40 cellular contexts compared by ENCODE assay signal in genomic region chr11:24293964-24294363, GRCh38.
"Had no signal": no experiment of that assay in that cellular context is flagged by ENCODE, and none has a peak within 500 bp of the region (broad histone marks: within the 10 kb centered on the region; RNA-seq: fewer than 3 reads in every experiment).

No MANE protein-coding gene starts in this region.

- FAIRE-seq: astrocyte, bronchial epithelial cell had no signal

- H3K9me3 ChIP-seq: adrenal gland, ascending aorta, breast epithelium had no signal

- H3K4me3 Mint-ChIP-seq: activated naive CD4-positive, alpha-beta T cell treated with anti-CD3 and anti-CD28 coated beads for 36 hours; activated naive CD4-positive, alpha-beta T cell treated with anti-CD3 and anti-CD28 coated beads, Interleukin-2, amount 10 ng/mL, durations not matched to agents 7 days and 5 days; activated naive CD4-positive, alpha-beta T cell treated with anti-CD3 and anti-CD28 coated beads, Interleukin-2, amount 50 U/mL, for 24 hours; activated naive CD8-positive, alpha-beta T cell; activated naive CD8-positive, alpha-beta T cell treated with anti-CD3 and anti-CD28 coated beads for 36 hours; activated naive CD8-positive, alpha-beta T cell treated with anti-CD3 and anti-CD28 coated beads, Interleukin-2, amount 10 ng/mL, durations not matched to agents 7 days and 5 days; activated naive CD8-positive, alpha-beta T cell treated with anti-CD3 and anti-CD28 coated beads, Interleukin-2, amount 50 U/mL, for 24 hours; activated T-cell treated with anti-CD3 and anti-CD28 coated beads, Interleukin-2, amount 50 U/mL, for 24 hours; activated T-cell treated with anti-CD3 and anti-CD28 coated beads, Interleukin-2, amount 50 U/mL, for 4 hours; activated T-cell treated with anti-CD3 and anti-CD28 coated beads, Interleukin-2, amount 50 U/mL, for 72 hours; activated T-helper 1 cell treated with anti-CD3 and anti-CD28 coated beads, Interleukin-12 subunit alpha, Interleukin-12 subunit beta, Interleukin-2, Interleukin-4 antibody, amounts not matched to agents 30 ng/mL and 10 ng/mL and 1 ng/mL, durations not matched to agents 14 hours and 24 hours and 36 hours; activated T-helper 17 cell treated with anti-CD3 and anti-CD28 coated beads, Interleukin-2, amount 50 U/mL, for 72 hours; brain; central memory CD8-positive, alpha-beta T cell had no signal

- H3K27me3 Mint-ChIP-seq: activated naive CD4-positive, alpha-beta T cell treated with anti-CD3 and anti-CD28 coated beads, Interleukin-2, amount 10 ng/mL, durations not matched to agents 7 days and 5 days; activated naive CD4-positive, alpha-beta T cell treated with anti-CD3 and anti-CD28 coated beads, Interleukin-2, amount 50 U/mL, for 24 hours; activated naive CD8-positive, alpha-beta T cell; activated naive CD8-positive, alpha-beta T cell treated with anti-CD3 and anti-CD28 coated beads for 36 hours; activated naive CD8-positive, alpha-beta T cell treated with anti-CD3 and anti-CD28 coated beads, Interleukin-2, amount 10 ng/mL, durations not matched to agents 7 days and 5 days; activated naive CD8-positive, alpha-beta T cell treated with anti-CD3 and anti-CD28 coated beads, Interleukin-2, amount 50 U/mL, for 24 hours; activated T-cell treated with anti-CD3 and anti-CD28 coated beads, Interleukin-2, amount 50 U/mL, for 24 hours; activated T-helper 17 cell treated with anti-CD3 and anti-CD28 coated beads, Interleukin-2, amount 50 U/mL, for 72 hours; brain; central memory CD8-positive, alpha-beta T cell had no signal

- H3K4me1 Mint-ChIP-seq: activated naive CD4-positive, alpha-beta T cell treated with anti-CD3 and anti-CD28 coated beads, Interleukin-2, amount 10 ng/mL, durations not matched to agents 7 days and 5 days; activated naive CD4-positive, alpha-beta T cell treated with anti-CD3 and anti-CD28 coated beads, Interleukin-2, amount 50 U/mL, for 24 hours; activated naive CD8-positive, alpha-beta T cell treated with anti-CD3 and anti-CD28 coated beads for 36 hours; activated naive CD8-positive, alpha-beta T cell treated with anti-CD3 and anti-CD28 coated beads, Interleukin-2, amount 10 ng/mL, durations not matched to agents 7 days and 5 days; activated naive CD8-positive, alpha-beta T cell treated with anti-CD3 and anti-CD28 coated beads, Interleukin-2, amount 50 U/mL, for 24 hours; activated T-helper 17 cell treated with anti-CD3 and anti-CD28 coated beads, Interleukin-2, amount 50 U/mL, for 72 hours; central memory CD8-positive, alpha-beta T cell had no signal

- DNase-seq: activated effector memory CD4-positive, alpha-beta T cell treated with anti-CD3 and anti-CD28 coated beads, Interleukin-2, amount 50 U/mL, for 16 hours; activated effector memory CD4-positive, alpha-beta T cell treated with Interleukin-2 at 50 U/mL for 16 hours; activated gamma-delta T cell; activated gamma-delta T cell treated with Interleukin-2 at 50 U/mL for 16 hours; activated naive CD4-positive, alpha-beta T cell; activated naive CD4-positive, alpha-beta T cell treated with anti-CD3 and anti-CD28 coated beads for 36 hours; activated naive CD4-positive, alpha-beta T cell treated with anti-CD3 and anti-CD28 coated beads, Interleukin-2, amount 10 ng/mL, durations not matched to agents 7 days and 5 days; activated naive CD4-positive, alpha-beta T cell treated with anti-CD3 and anti-CD28 coated beads, Interleukin-2, amount 50 U/mL, for 16 hours; activated naive CD4-positive, alpha-beta T cell treated with Interleukin-2 at 50 U/mL for 16 hours; activated naive CD8-positive, alpha-beta T cell treated with anti-CD3 and anti-CD28 coated beads for 36 hours; activated naive CD8-positive, alpha-beta T cell treated with anti-CD3 and anti-CD28 coated beads, Interleukin-2, amount 10 ng/mL, durations not matched to agents 7 days and 5 days; activated naive CD8-positive, alpha-beta T cell treated with anti-CD3 and anti-CD28 coated beads, Interleukin-2, amount 50 U/mL, for 24 hours; activated T-cell treated with anti-CD3 and anti-CD28 coated beads, Interleukin-2, amount 50 U/mL, for 1 hour; activated T-cell treated with anti-CD3 and anti-CD28 coated beads, Interleukin-2, amount 50 U/mL, for 24 hours; activated T-cell treated with anti-CD3 and anti-CD28 coated beads, Interleukin-2, amount 50 U/mL, for 4 hours; activated T-cell treated with anti-CD3 and anti-CD28 coated beads, Interleukin-2, amount 50 U/mL, for 48 hours; activated T-cell treated with anti-CD3 and anti-CD28 coated beads, Interleukin-2, amount 50 U/mL, for 72 hours; adrenal gland; amniotic stem cell; amygdala; anterior cingulate cortex; aorta; body of pancreas; brain microvascular endothelial cell; caudate nucleus; central memory CD4-positive, alpha-beta T cell; cerebellar nuclear complex had no signal

- H3K27me3 ChIP-seq: adrenal gland, ascending aorta, body of pancreas, brain microvascular endothelial cell, breast epithelium, cardiac muscle cell had no signal

- H3K27ac ChIP-seq: adrenal gland, ascending aorta, body of pancreas, brain microvascular endothelial cell, breast epithelium, cardiac muscle cell had no signal

- H3K36me3 Mint-ChIP-seq: activated naive CD4-positive, alpha-beta T cell treated with anti-CD3 and anti-CD28 coated beads, Interleukin-2, amount 10 ng/mL, durations not matched to agents 7 days and 5 days; activated naive CD4-positive, alpha-beta T cell treated with anti-CD3 and anti-CD28 coated beads, Interleukin-2, amount 50 U/mL, for 24 hours; activated naive CD4-positive, alpha-beta T cell treated with anti-CD3 and anti-CD28 coated beads, Interleukin-2, amount 50 U/mL, for 72 hours; activated naive CD8-positive, alpha-beta T cell; activated naive CD8-positive, alpha-beta T cell treated with anti-CD3 and anti-CD28 coated beads for 36 hours; activated naive CD8-positive, alpha-beta T cell treated with anti-CD3 and anti-CD28 coated beads, Interleukin-2, amount 10 ng/mL, durations not matched to agents 7 days and 5 days; brain had no signal

- H3K4me1 ChIP-seq: adrenal gland, ascending aorta, body of pancreas, breast epithelium had no signal

- ATAC-seq: activated naive CD4-positive, alpha-beta T cell treated with anti-CD3 and anti-CD28 coated beads, Interleukin-2, amount 50 U/mL, for 72 hours; activated naive CD8-positive, alpha-beta T cell treated with anti-CD3 and anti-CD28 coated beads, Interleukin-2, amount 50 U/mL, for 24 hours; activated T-cell treated with anti-CD3 and anti-CD28 coated beads, Interleukin-2, amount 50 U/mL, for 4 hours; activated T-cell treated with anti-CD3 and anti-CD28 coated beads, Interleukin-2, amount 50 U/mL, for 72 hours; activated T-helper 17 cell treated with anti-CD3 and anti-CD28 coated beads, Interleukin-2, amount 50 U/mL, for 72 hours; body of pancreas had no signal

- H3K36me3 ChIP-seq: adrenal gland, ascending aorta, brain microvascular endothelial cell, breast epithelium, cardiac muscle cell had no signal

- H3K9me3 Mint-ChIP-seq: activated naive CD8-positive, alpha-beta T cell treated with anti-CD3 and anti-CD28 coated beads for 36 hours; activated T-helper 1 cell treated with anti-CD3 and anti-CD28 coated beads, Interleukin-12 subunit alpha, Interleukin-12 subunit beta, Interleukin-2, Interleukin-4 antibody, amounts not matched to agents 30 ng/mL and 10 ng/mL and 1 ng/mL, durations not matched to agents 14 hours and 24 hours and 36 hours had no signal

- H3K4me3 ChIP-seq: adrenal gland, ascending aorta, body of pancreas, breast epithelium, cardiac muscle cell had no signal

- H3K27ac Mint-ChIP-seq: activated naive CD4-positive, alpha-beta T cell treated with anti-CD3 and anti-CD28 coated beads for 36 hours; activated naive CD4-positive, alpha-beta T cell treated with anti-CD3 and anti-CD28 coated beads, Interleukin-2, amount 10 ng/mL, durations not matched to agents 7 days and 5 days; activated naive CD4-positive, alpha-beta T cell treated with anti-CD3 and anti-CD28 coated beads, Interleukin-2, amount 50 U/mL, for 24 hours; activated naive CD4-positive, alpha-beta T cell treated with anti-CD3 and anti-CD28 coated beads, Interleukin-2, amount 50 U/mL, for 72 hours; activated naive CD8-positive, alpha-beta T cell; activated naive CD8-positive, alpha-beta T cell treated with anti-CD3 and anti-CD28 coated beads for 36 hours; activated naive CD8-positive, alpha-beta T cell treated with anti-CD3 and anti-CD28 coated beads, Interleukin-2, amount 10 ng/mL, durations not matched to agents 7 days and 5 days; activated naive CD8-positive, alpha-beta T cell treated with anti-CD3 and anti-CD28 coated beads, Interleukin-2, amount 50 U/mL, for 24 hours; activated T-cell treated with anti-CD3 and anti-CD28 coated beads, Interleukin-2, amount 50 U/mL, for 24 hours; activated T-cell treated with anti-CD3 and anti-CD28 coated beads, Interleukin-2, amount 50 U/mL, for 72 hours; activated T-helper 1 cell treated with anti-CD3 and anti-CD28 coated beads, Interleukin-12 subunit alpha, Interleukin-12 subunit beta, Interleukin-2, Interleukin-4 antibody, amounts not matched to agents 30 ng/mL and 10 ng/mL and 1 ng/mL, durations not matched to agents 14 hours and 24 hours and 36 hours; activated T-helper 17 cell treated with anti-CD3 and anti-CD28 coated beads, Interleukin-2, amount 50 U/mL, for 72 hours; activated T-helper 2 cell treated with anti-CD3 and anti-CD28 coated beads, Interferon-gamma antibody, Interleukin-2, Interleukin-4, amounts not matched to agents 10 μg/mL and 5 μg/mL and 100 μg/mL, durations not matched to agents 14 hours and 24 hours and 36 hours; brain had no signal
